ENCODE assay signal across 1 cellular context in genomic region chr5:146208916-146209522, GRCh38.
TF ChIP-seq lines count a peak whose summit lies in the region.

No MANE protein-coding gene starts in this region.

TF ChIP-seq in K562, 482 proteins besides CTCF, POLR2A, EP300 and RAD21:
- no peak for TF ChIP-seq POLR2AphosphoS5 (IDR thresholded peaks at IDR 0.05; ENCODE audit: control insufficient read depth, insufficient read depth, low read depth, low read length)
- no peak for TF ChIP-seq ZNF146 (CRISPR knock-in tag; IDR thresholded peaks at IDR 0.05; ENCODE audit: unreplicated experiment)
- TF ChIP-seq JUN (IDR thresholded peaks at IDR 0.05; ENCODE audit: borderline replicate concordance, low read depth, low read length) = no peak
- TF ChIP-seq JUN (CRISPR knock-in tag; IDR thresholded peaks at IDR 0.05; ENCODE audit: borderline replicate concordance) = no peak
- no peak for TF ChIP-seq SLC30A9 (CRISPR knock-in tag; IDR thresholded peaks at IDR 0.05)
- no peak for TF ChIP-seq ZNF274 (IDR thresholded peaks at IDR 0.05; ENCODE audit: borderline replicate concordance, low read depth, low read length)
- TF ChIP-seq KHSRP (IDR thresholded peaks at IDR 0.05) = no peak
- TF ChIP-seq ZNF589 (CRISPR knock-in tag; IDR thresholded peaks at IDR 0.05; ENCODE audit: low read depth) = no peak
- no peak for TF ChIP-seq ZKSCAN3 (CRISPR knock-in tag; IDR thresholded peaks at IDR 0.05)
- TF ChIP-seq HOMEZ (CRISPR knock-in tag; IDR thresholded peaks at IDR 0.05) = no peak
- TF ChIP-seq ZBTB2 (IDR thresholded peaks at IDR 0.05) = no peak
- TF ChIP-seq POLR2H (tag; IDR thresholded peaks at IDR 0.05; ENCODE audit: low read depth) = no peak
- no peak for TF ChIP-seq LEF1 (IDR thresholded peaks at IDR 0.05)
